Comparison of ENCODE assay signal across 25 cellular contexts in the genomic region with DNA sequence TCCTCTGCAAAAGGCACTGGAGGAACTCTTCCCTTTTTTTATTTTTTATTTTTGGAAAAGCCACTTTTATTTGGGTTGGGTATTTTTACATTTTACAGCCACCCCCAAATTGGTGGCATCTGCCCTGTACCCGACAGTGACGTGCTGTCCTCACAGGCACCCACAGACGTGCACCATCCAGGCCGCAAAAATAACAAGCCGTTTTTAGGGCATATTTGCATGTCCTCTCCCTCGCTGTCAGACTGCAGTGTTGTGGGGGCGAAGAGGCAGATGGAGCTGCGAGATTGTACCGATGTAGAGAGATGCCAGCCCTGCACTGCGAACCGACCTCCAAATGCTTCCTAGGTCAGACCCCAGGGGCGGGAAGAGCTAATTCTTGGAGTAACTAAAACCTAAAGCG. TPM values are rescaled to one million over a fixed set of nuclear protein-coding genes. Genes with fewer than 3 reads are reported as not detected.
A peak's percentile ranks its signal among the peaks of the same experiment; 100 is the strongest.
DNase-seq lines count a peak whose midpoint lies in the region; ATAC-seq and TF ChIP-seq lines count a peak whose summit lies in the region.
"Had no signal": no experiment of that assay in that cellular context is flagged by ENCODE, and none has a peak within 500 bp of the region (broad histone marks: within the 10 kb centered on the region; RNA-seq: fewer than 3 reads in every experiment).

No MANE protein-coding gene starts in this region.

- H3K4me1 ChIP-seq in DOHH2 (ENCODE audit: control insufficient read depth, low read length) (peaks cover 71% of the 10 kb centered on the region), H9 (ENCODE audit: insufficient read depth, low read length) (peaks cover 3% of the 10 kb centered on the region; the same call in 1 of the 2 replicates), OCI-LY3 (ENCODE audit: low read length) (peaks cover 46% of the 10 kb centered on the region), mesenchymal stem cell (ENCODE audit: control insufficient read depth, insufficient read depth, low read depth, low read length) (no peaks in the 10 kb centered on the region)

- no peaks in the 10 kb centered on the region for H3K9me2 ChIP-seq in DOHH2 (replicated peaks; ENCODE audit: control insufficient read depth, low read length)

- H2AFZ ChIP-seq in H9 (ENCODE audit: low read length) (no peak overlapping the region), OCI-LY3 (ENCODE audit: low read depth, low read length) (no peak overlapping the region), mesenchymal stem cell (ENCODE audit: low read depth, low read length) (no peak overlapping the region)
- H2AFZ ChIP-seq: GM23338 had no signal

- no peak overlapping the region for H2BK12ac ChIP-seq in H9 (ENCODE audit: insufficient read length, low read depth, low read length)
- H2BK12ac ChIP-seq in mesenchymal stem cell (ENCODE audit: low read length in 2 of 2): no peak overlapping the region

- ATAC-seq in left lobe of liver (no peak), GM19467 (IDR thresholded peaks at IDR 0.05; ENCODE audit: unreplicated experiment) (no peak)
- ATAC-seq: activated naive CD4-positive, alpha-beta T cell treated with anti-CD3 and anti-CD28 coated beads, Interleukin-2, amount 50 U/mL, for 72 hours; activated T-cell treated with anti-CD3 and anti-CD28 coated beads, Interleukin-2, amount 50 U/mL, for 4 hours; GM23338; natural killer cell treated with Interleukin-12 subunit alpha and Interleukin-12 subunit beta and Interleukin-15 and Interleukin-18, amount 100 ng/mL, for 72 hours had no signal

- no peak overlapping the region for H3K4me3 Mint-ChIP-seq in H9
- H3K4me3 Mint-ChIP-seq in activated CD4-positive, alpha-beta memory T cell treated with anti-CD3 and anti-CD28 coated beads, Interleukin-2, amount 10 ng/mL, durations not matched to agents 7 days and 5 days: no peak overlapping the region
- H3K4me3 Mint-ChIP-seq: activated CD4-positive, alpha-beta memory T cell treated with anti-CD3 and anti-CD28 coated beads for 36 hours; activated T-cell treated with anti-CD3 and anti-CD28 coated beads, Interleukin-2, amount 50 U/mL, for 4 hours; brain; dendritic cell treated with granulocyte-macrophage colony-stimulating factor and Interleukin-4, amounts not matched to agents 40 ng/mL and 50 ng/mL, for 4 days; GM23338; natural killer cell treated with Interleukin-12 subunit alpha and Interleukin-12 subunit beta and Interleukin-15 and Interleukin-18, amount 100 ng/mL, for 72 hours; stimulated activated naive B cell treated with anti-CD40 and anti-IgM and Interleukin-4, amounts not matched to agents 10 μg/mL and 1 μg/mL and 100 μg/mL, for 72 hours had no signal

- H2BK120ac ChIP-seq in H9 (ENCODE audit: low read depth, low read length, poor library complexity, severe bottlenecking) (no peak overlapping the region), mesenchymal stem cell (ENCODE audit: low read depth, low read length) (no peak overlapping the region)

- H3K79me2 ChIP-seq in DOHH2 (ENCODE audit: control insufficient read depth, low read length) (no peaks in the 10 kb centered on the region), H9 (ENCODE audit: insufficient read depth, low read length) (no peaks in the 10 kb centered on the region), OCI-LY3 (ENCODE audit: low read length) (peaks cover 100% of the 10 kb centered on the region)

- H2BK15ac ChIP-seq in H9 (ENCODE audit: low read depth, low read length): no peak overlapping the region
- no peak overlapping the region for H2BK15ac ChIP-seq in mesenchymal stem cell (ENCODE audit: low read depth, poor library complexity, severe bottlenecking)

- POLR2A ChIA-PET in activated CD4-positive, alpha-beta memory T cell treated with anti-CD3 and anti-CD28 coated beads, Interleukin-2, amount 10 ng/mL, durations not matched to agents 7 days and 5 days (lab: Charles Lee): interaction anchor here (0.9 kb wide), 1 partner anchor 313 kb away, joined by 3 read pairs; a partner anchor contains a TSS

- WGBS in H9 (ENCODE audit: extremely low coverage, insufficient read length, low lambda C conversion rate): no CpG with 5 or more reads among the region's 13 CpGs
- WGBS in mesenchymal stem cell: 96% methylated on average over 12 of the region's 13 CpGs

- H3K9ac ChIP-seq in H9 (ENCODE audit: extremely low read depth, insufficient read length, low read length) (no peak overlapping the region), OCI-LY3 (ENCODE audit: low read length) (no peak overlapping the region), mesenchymal stem cell (ENCODE audit: low read length) (peak overlapping the region; percentile 79)

- H3K14ac ChIP-seq in H9 (ENCODE audit: insufficient read depth, low read length) (no peak overlapping the region), mesenchymal stem cell (ENCODE audit: low read length in 2 of 2) (no peak overlapping the region)

- no peaks in the 10 kb centered on the region for H3F3A ChIP-seq in DOHH2 (ENCODE audit: control insufficient read depth, insufficient read depth)

- no peaks in the 10 kb centered on the region for H3K23me2 ChIP-seq in H9 (ENCODE audit: insufficient read length, low read depth, low read length, poor library complexity, severe bottlenecking)

- peak overlapping the region; percentile 61 for H3K4me3 ChIP-seq in DOHH2 (ENCODE audit: low read length)
- no peak overlapping the region for H3K4me3 ChIP-seq in OCI-LY3 (ENCODE audit: low read length)
- H3K4me3 ChIP-seq in mesenchymal stem cell (ENCODE audit: insufficient read depth in 1 of 2, low read depth in 1 of 2, low read length in 2 of 2): no peak overlapping the region
- H3K4me3 ChIP-seq: GM23338, psoas muscle, upper lobe of right lung had no signal

- no peak overlapping the region for H2AK5ac ChIP-seq in H9 (ENCODE audit: insufficient read length, low read length)
- H2AK5ac ChIP-seq in mesenchymal stem cell (ENCODE audit: low read length, severe bottlenecking): no peak overlapping the region

- no peaks in the 10 kb centered on the region for H4K20me1 ChIP-seq in DOHH2 (ENCODE audit: control insufficient read depth, insufficient read depth, low read depth, low read length)
- H4K20me1 ChIP-seq in H9 (ENCODE audit: control insufficient read depth, insufficient read depth, insufficient read length): peaks cover 3% of the 10 kb centered on the region
- H4K20me1 ChIP-seq in OCI-LY3 (ENCODE audit: insufficient read depth, low read length): peaks cover 100% of the 10 kb centered on the region

- no peak overlapping the region for H3K56ac ChIP-seq in H9 (ENCODE audit: insufficient read length, low read depth, low read length)

- no peaks in the 10 kb centered on the region; the same call in 1 of the 2 replicates for H3K36me3 ChIP-seq in DOHH2 (ENCODE audit: control insufficient read depth, low read length)
- H3K36me3 ChIP-seq in OCI-LY3 (replicated peaks; ENCODE audit: low read depth, low read length): peaks cover 95% of the 10 kb centered on the region
- H3K36me3 ChIP-seq in mesenchymal stem cell (ENCODE audit: control insufficient read depth in 1 of 2, insufficient read depth in 2 of 2, low read depth in 1 of 2, low read length in 2 of 2): peaks cover 56 to 61% of the 10 kb centered on the region in 2 experiments

- H3K27me3 ChIP-seq in DOHH2 (ENCODE audit: control insufficient read depth, low read length) (0 out of 2 replicates have a peak, but pooled peaks cover 2% of the 10 kb centered on the region), H9 (ENCODE audit: insufficient read depth, low read length) (no peaks in the 10 kb centered on the region), OCI-LY3 (ENCODE audit: low read depth, low read length) (no peaks in the 10 kb centered on the region), mesenchymal stem cell (ENCODE audit: control insufficient read depth in 1 of 2, insufficient read depth in 1 of 2, low read length in 2 of 2) (no peaks in the 10 kb centered on the region)
- H3K27me3 ChIP-seq: upper lobe of right lung had no signal

- no peak overlapping the region for H3K4ac ChIP-seq in H9 (ENCODE audit: low read depth, low read length)
- no peak overlapping the region for H3K4ac ChIP-seq in mesenchymal stem cell (ENCODE audit: low read depth in 1 of 2, low read length in 2 of 2)

- H3K18ac ChIP-seq in H9 (ENCODE audit: insufficient read length, low read depth, low read length) (no peak overlapping the region), mesenchymal stem cell (ENCODE audit: low read depth in 1 of 2, low read length in 2 of 2) (no peak overlapping the region)

- H4K91ac ChIP-seq in H9 (ENCODE audit: insufficient read length, low read depth, low read length) (no peak overlapping the region), mesenchymal stem cell (ENCODE audit: low read length) (no peak overlapping the region)

- no peak for TF ChIP-seq CTCF in DOHH2 (IDR thresholded peaks at IDR 0.05; ENCODE audit: low read depth, low read length, poor library complexity, severe bottlenecking)
- no peak for TF ChIP-seq CTCF in H9 (conservative IDR thresholded peaks at IDR 0.05)
- no peak for TF ChIP-seq CTCF in OCI-LY3 (IDR thresholded peaks at IDR 0.05; ENCODE audit: low read depth, low read length)

- CTCF ChIA-PET in activated CD4-positive, alpha-beta memory T cell treated with anti-CD3 and anti-CD28 coated beads, Interleukin-2, amount 10 ng/mL, durations not matched to agents 7 days and 5 days (lab: Charles Lee): no interaction called here

- peaks cover 17 to 52% (median 33%) of the 10 kb centered on the region in 3 experiments for H3K36me3 Mint-ChIP-seq in H9 (ENCODE audit: insufficient read depth in 1 of 3, low read depth in 3 of 3)
- no peaks in the 10 kb centered on the region for H3K36me3 Mint-ChIP-seq in activated CD4-positive, alpha-beta memory T cell treated with anti-CD3 and anti-CD28 coated beads, Interleukin-2, amount 10 ng/mL, durations not matched to agents 7 days and 5 days (ENCODE audit: low read depth)
- H3K36me3 Mint-ChIP-seq: activated CD4-positive, alpha-beta memory T cell treated with anti-CD3 and anti-CD28 coated beads for 36 hours; activated naive CD4-positive, alpha-beta T cell treated with anti-CD3 and anti-CD28 coated beads, Interleukin-2, amount 50 U/mL, for 72 hours; natural killer cell treated with Interleukin-12 subunit alpha and Interleukin-12 subunit beta and Interleukin-15 and Interleukin-18, amount 100 ng/mL, for 72 hours had no signal

- H3K4me2 ChIP-seq in DOHH2 (ENCODE audit: low read length): peak overlapping the region; percentile 74
- H3K4me2 ChIP-seq in H9 (ENCODE audit: insufficient read depth, insufficient read length, low read length): no peak overlapping the region
- H3K4me2 ChIP-seq in OCI-LY3 (ENCODE audit: low read length): no peak overlapping the region
- H3K4me2 ChIP-seq in mesenchymal stem cell (ENCODE audit: low read length, poor library complexity, severe bottlenecking): no peak overlapping the region
- H3K4me2 ChIP-seq: GM23338 had no signal

- H3T11ph ChIP-seq in H9 (ENCODE audit: low read length): no peak overlapping the region

- H3K4me1 Mint-ChIP-seq in H9: peaks cover 39 to 48% of the 10 kb centered on the region in 2 experiments
- H3K4me1 Mint-ChIP-seq in activated CD4-positive, alpha-beta memory T cell treated with anti-CD3 and anti-CD28 coated beads, Interleukin-2, amount 10 ng/mL, durations not matched to agents 7 days and 5 days: peaks cover 12% of the 10 kb centered on the region

- no peaks in the 10 kb centered on the region for H3K79me1 ChIP-seq in H9 (ENCODE audit: insufficient read depth, low read depth, low read length, poor library complexity, severe bottlenecking)
- peaks cover 22% of the 10 kb centered on the region for H3K79me1 ChIP-seq in mesenchymal stem cell (replicated peaks; ENCODE audit: low read length, poor library complexity, severe bottlenecking)

- H2BK5ac ChIP-seq in H9 (ENCODE audit: insufficient read length, low read length): no peak overlapping the region
- H2BK5ac ChIP-seq in mesenchymal stem cell (ENCODE audit: low read depth, low read length, poor library complexity, severe bottlenecking): no peak overlapping the region

- H3K27me3 Mint-ChIP-seq in H9 (ENCODE audit: low read depth): no peaks in the 10 kb centered on the region; the same call in 1 of the 2 replicates
- no peaks in the 10 kb centered on the region for H3K27me3 Mint-ChIP-seq in activated CD4-positive, alpha-beta memory T cell treated with anti-CD3 and anti-CD28 coated beads, Interleukin-2, amount 10 ng/mL, durations not matched to agents 7 days and 5 days
- H3K27me3 Mint-ChIP-seq: activated CD4-positive, alpha-beta memory T cell treated with anti-CD3 and anti-CD28 coated beads for 36 hours; brain; dendritic cell treated with granulocyte-macrophage colony-stimulating factor and Interleukin-4, amounts not matched to agents 40 ng/mL and 50 ng/mL, for 4 days; stimulated activated naive B cell treated with anti-CD40 and anti-IgM and Interleukin-4, amounts not matched to agents 10 μg/mL and 1 μg/mL and 100 μg/mL, for 72 hours had no signal

- H2BK20ac ChIP-seq in H9 (ENCODE audit: low read depth, low read length, poor library complexity, severe bottlenecking): no peak overlapping the region

- no peak overlapping the region for H4K5ac ChIP-seq in H9 (ENCODE audit: insufficient read length, low read depth, low read length)

- H3K23ac ChIP-seq in H9 (ENCODE audit: insufficient read length, low read depth, low read length) (no peak overlapping the region), mesenchymal stem cell (ENCODE audit: low read length in 2 of 2) (no peak overlapping the region)

- peak overlapping the region; percentile 22 for H3K27ac ChIP-seq in DOHH2 (ENCODE audit: low read depth, low read length)
- no peak overlapping the region for H3K27ac ChIP-seq in H9 (ENCODE audit: insufficient read length, low read depth, low read length)
- H3K27ac ChIP-seq in OCI-LY3 (ENCODE audit: low read length): peak overlapping the region; percentile 32; the same call in 1 of the 2 replicates
- H3K27ac ChIP-seq in mesenchymal stem cell (ENCODE audit: low read length, poor library complexity, severe bottlenecking): no peak overlapping the region

- peak; percentile 15 for DNase-seq in H9
- DNase-seq in mesenchymal stem cell: no peak
- no peak for DNase-seq in left lobe of liver (ENCODE audit: low spot score)
- DNase-seq in DMS79 (lab: John Stamatoyannopoulos, UW): no peak
- DNase-seq in activated CD4-positive, alpha-beta memory T cell treated with anti-CD3 and anti-CD28 coated beads, Interleukin-2, amount 10 ng/mL, durations not matched to agents 7 days and 5 days: no peak
- DNase-seq: activated CD4-positive, alpha-beta memory T cell treated with anti-CD3 and anti-CD28 coated beads for 36 hours; activated T-cell treated with anti-CD3 and anti-CD28 coated beads, Interleukin-2, amount 50 U/mL, for 4 hours; DMS 273 treated with DMSO at 0.1 percent for 48 hours; erythroblast; glutamatergic neuron; mesendoderm; NCI-H1436; NCI-H2227 treated with DMSO at 0.1 percent for 48 hours; psoas muscle; stimulated activated CD4-positive, alpha-beta T cell treated with anti-CD3 and anti-CD28 coated beads, Interleukin-12 subunit alpha, Interleukin-12 subunit beta, amount 100 ng/mL, for 4 hours; stimulated activated naive B cell treated with anti-CD40 and anti-IgM and Interleukin-4, amounts not matched to agents 10 μg/mL and 1 μg/mL and 100 μg/mL, for 72 hours; upper lobe of right lung had no signal

- no peaks in the 10 kb centered on the region for H3K9me3 Mint-ChIP-seq in H9
- no peaks in the 10 kb centered on the region for H3K9me3 Mint-ChIP-seq in activated CD4-positive, alpha-beta memory T cell treated with anti-CD3 and anti-CD28 coated beads, Interleukin-2, amount 10 ng/mL, durations not matched to agents 7 days and 5 days
- H3K9me3 Mint-ChIP-seq: activated CD4-positive, alpha-beta memory T cell treated with anti-CD3 and anti-CD28 coated beads for 36 hours; activated naive CD4-positive, alpha-beta T cell treated with anti-CD3 and anti-CD28 coated beads, Interleukin-2, amount 50 U/mL, for 72 hours; activated T-cell treated with anti-CD3 and anti-CD28 coated beads, Interleukin-2, amount 50 U/mL, for 4 hours; dendritic cell treated with granulocyte-macrophage colony-stimulating factor and Interleukin-4, amounts not matched to agents 40 ng/mL and 50 ng/mL, for 4 days; GM23338; natural killer cell treated with Interleukin-12 subunit alpha and Interleukin-12 subunit beta and Interleukin-15 and Interleukin-18, amount 100 ng/mL, for 72 hours; stimulated activated naive B cell treated with anti-CD40 and anti-IgM and Interleukin-4, amounts not matched to agents 10 μg/mL and 1 μg/mL and 100 μg/mL, for 72 hours had no signal

- H4K8ac ChIP-seq in H9 (replicated peaks; ENCODE audit: insufficient read length, low read depth, low read length) (no peak overlapping the region), mesenchymal stem cell (ENCODE audit: low read length) (no peak overlapping the region)

- no peak overlapping the region for H3K27ac Mint-ChIP-seq in H9
- no peak overlapping the region for H3K27ac Mint-ChIP-seq in activated CD4-positive, alpha-beta memory T cell treated with anti-CD3 and anti-CD28 coated beads, Interleukin-2, amount 10 ng/mL, durations not matched to agents 7 days and 5 days
- H3K27ac Mint-ChIP-seq: activated CD4-positive, alpha-beta memory T cell treated with anti-CD3 and anti-CD28 coated beads for 36 hours; activated naive CD4-positive, alpha-beta T cell treated with anti-CD3 and anti-CD28 coated beads, Interleukin-2, amount 50 U/mL, for 72 hours; dendritic cell treated with granulocyte-macrophage colony-stimulating factor and Interleukin-4, amounts not matched to agents 40 ng/mL and 50 ng/mL, for 4 days; GM23338; natural killer cell treated with Interleukin-12 subunit alpha and Interleukin-12 subunit beta and Interleukin-15 and Interleukin-18, amount 100 ng/mL, for 72 hours; stimulated activated naive B cell treated with anti-CD40 and anti-IgM and Interleukin-4, amounts not matched to agents 10 μg/mL and 1 μg/mL and 100 μg/mL, for 72 hours had no signal

- no peaks in the 10 kb centered on the region for H3K9me3 ChIP-seq in DOHH2 (ENCODE audit: control insufficient read depth, insufficient read depth, low read length)
- no peaks in the 10 kb centered on the region for H3K9me3 ChIP-seq in H9 (ENCODE audit: control insufficient read depth, low read depth, low read length)
- no peaks in the 10 kb centered on the region for H3K9me3 ChIP-seq in OCI-LY3 (ENCODE audit: insufficient read depth, low read length)
- no peaks in the 10 kb centered on the region for H3K9me3 ChIP-seq in mesenchymal stem cell (ENCODE audit: control insufficient read depth, low read length)
- H3K9me3 ChIP-seq: psoas muscle, upper lobe of right lung had no signal

RNA-seq across cellular contexts. Expression of a gene that starts 12.2 kb away (rescaled TPM):
- total RNA-seq in H9 (2021) (22.8 and 24.7 TPM in 2 replicates), left lobe of liver (12.8 TPM)
- 63.4 TPM for polyA plus RNA-seq in mesenchymal stem cell (2013, experiment 1 of 2)
- 61.6 TPM for polyA plus RNA-seq in mesenchymal stem cell (2013, experiment 2 of 2)
- 1 to 10 TPM; 2.6 to 2.9 TPM for total RNA-seq in activated CD4-positive, alpha-beta memory T cell treated with anti-CD3 and anti-CD28 coated beads, Interleukin-2, amount 10 ng/mL, durations not matched to agents 7 days and 5 days

Comparison
In these comparisons a context has a peak if more than half of its experiments do, and no peak if none do; other contexts are left out.
1. H3K27ac ChIP-seq: peak in DOHH2 (single experiment) and OCI-LY3 (single experiment); none in H9 (single experiment) and mesenchymal stem cell (single experiment).